In genomic region chr6:43923376-43924221, GRCh38 we compare ENCODE assay signal across 10 cellular contexts.
DNase-seq lines count a peak whose midpoint lies in the region; ATAC-seq, FAIRE-seq and TF ChIP-seq lines count a peak whose summit lies in the region.
"Had no signal": no experiment of that assay in that cellular context is flagged by ENCODE, and none has a peak within 500 bp of the region (broad histone marks: within the 10 kb centered on the region; RNA-seq: fewer than 3 reads in every experiment).

No MANE protein-coding gene starts in this region.

- no peak for TF ChIP-seq POLR2A in H54 (IDR thresholded peaks at IDR 0.05; ENCODE audit: low read depth, low read length)
- no peak for TF ChIP-seq POLR2A in gastroesophageal sphincter (IDR thresholded peaks at IDR 0.05)

- H3K4me1 Mint-ChIP-seq in Caco-2 (ENCODE audit: low read depth, unreplicated experiment): peaks cover 8% of the 10 kb centered on the region

- H3K4me2 ChIP-seq in smooth muscle cell: peak overlapping the region; percentile 21

- H3K9me3 ChIP-seq in smooth muscle cell (replicated peaks; ENCODE audit: low read depth) (no peaks in the 10 kb centered on the region), Caco-2 (no peaks in the 10 kb centered on the region), gastroesophageal sphincter (no peaks in the 10 kb centered on the region)

- H3K27ac ChIP-seq in smooth muscle cell (ENCODE audit: low read depth) (no peak overlapping the region), gastroesophageal sphincter (no peak overlapping the region)
- H3K27ac ChIP-seq: cardiac muscle cell had no signal

- H3K27ac Mint-ChIP-seq in Caco-2 (ENCODE audit: unreplicated experiment): no peak overlapping the region

- H2AFZ ChIP-seq in smooth muscle cell (ENCODE audit: low read depth): no peak overlapping the region

- no peak for ATAC-seq in gastroesophageal sphincter

- no peaks in the 10 kb centered on the region for H3K27me3 Mint-ChIP-seq in Caco-2 (ENCODE audit: insufficient read depth, unreplicated experiment)

- DNase-seq in H54 (ENCODE audit: insufficient read length, low spot score) (peak; percentile 93), RCC 7860 (ENCODE audit: low spot score) (peak; percentile 40), epithelial cell of esophagus (ENCODE audit: low read depth) (peak; percentile 74), smooth muscle cell (lab: John Stamatoyannopoulos, UW; ENCODE audit: unreplicated experiment) (no peak), Caco-2 (no peak)
- DNase-seq in stimulated activated CD8-positive, alpha-beta memory T cell treated with anti-CD3 and anti-CD28 coated beads, Interleukin-4, amount 100 ng/mL, for 48 hours: no peak
- DNase-seq in stimulated activated CD4-positive, alpha-beta T cell treated with anti-CD3 and anti-CD28 coated beads, Interleukin-12 subunit alpha, Interleukin-12 subunit beta, amount 100 ng/mL, for 4 hours: no peak
- DNase-seq: NCI-H1436 treated with DMSO at 0.1 percent for 48 hours had no signal

- WGBS in smooth muscle cell (ENCODE audit: low lambda C conversion rate): 75% methylated on average over 15 of the region's 15 CpGs
- WGBS in gastroesophageal sphincter (ENCODE audit: low coverage in 1 of 2), 2 donors: 78 to 100% methylated on average over 1 to 4 of the region's 15 CpGs

- H3K36me3 Mint-ChIP-seq in Caco-2 (ENCODE audit: insufficient read depth, unreplicated experiment): peaks cover 21% of the 10 kb centered on the region

- H4K20me1 ChIP-seq in smooth muscle cell (ENCODE audit: low read depth): no peaks in the 10 kb centered on the region

- FAIRE-seq in H54 (lab: Jason Lieb, UNC): peak; percentile 52
- FAIRE-seq in RCC 7860 (lab: Jason Lieb, UNC): no peak

- intact Hi-C loops in Caco-2 (cut with micrococcal nuclease; ENCODE audit: unreplicated experiment): no loop called here

- H3K36me3 ChIP-seq in smooth muscle cell (ENCODE audit: low read depth) (no peaks in the 10 kb centered on the region), Caco-2 (ENCODE audit: control insufficient read depth, insufficient read depth, low read length) (no peaks in the 10 kb centered on the region), gastroesophageal sphincter (no peaks in the 10 kb centered on the region)
- H3K36me3 ChIP-seq: cardiac muscle cell had no signal

- CTCF ChIA-PET in Caco-2 (lab: Charles Lee): no interaction called here

- POLR2A ChIA-PET in Caco-2 (lab: Charles Lee): no interaction called here

- H3K9ac ChIP-seq in smooth muscle cell (ENCODE audit: low read depth): no peak overlapping the region

- H3K4me1 ChIP-seq in smooth muscle cell (ENCODE audit: low read depth) (peaks cover 11% of the 10 kb centered on the region), Caco-2 (peaks cover 22% of the 10 kb centered on the region), gastroesophageal sphincter (no peaks in the 10 kb centered on the region)

- H3F3A ChIP-seq in smooth muscle cell (ENCODE audit: low read depth): peaks cover 3% of the 10 kb centered on the region

- no peaks in the 10 kb centered on the region for H3K27me3 ChIP-seq in smooth muscle cell (ENCODE audit: low read depth)
- H3K27me3 ChIP-seq in Caco-2 (replicated peaks; ENCODE audit: control insufficient read depth, insufficient read depth, low read length): no peaks in the 10 kb centered on the region
- H3K27me3 ChIP-seq in gastroesophageal sphincter: no peaks in the 10 kb centered on the region
- H3K27me3 ChIP-seq: cardiac muscle cell had no signal

- TF ChIP-seq EP300 in gastroesophageal sphincter (IDR thresholded peaks at IDR 0.05): no peak

- H3K4me3 ChIP-seq in epithelial cell of esophagus (ENCODE audit: low read length): no peak overlapping the region
- H3K4me3 ChIP-seq in smooth muscle cell: no peak overlapping the region
- H3K4me3 ChIP-seq in Caco-2 (ENCODE audit: low read depth, low read length): no peak overlapping the region
- no peak overlapping the region for H3K4me3 ChIP-seq in gastroesophageal sphincter
- H3K4me3 ChIP-seq: cardiac muscle cell had no signal

- BruUV-seq in Caco-2 (replicated peaks; lab: Mats Ljungman, UMichigan): no TSS peak

- H3K9me3 Mint-ChIP-seq in Caco-2 (ENCODE audit: unreplicated experiment): no peaks in the 10 kb centered on the region

- H3K79me2 ChIP-seq in smooth muscle cell (ENCODE audit: low read depth): no peaks in the 10 kb centered on the region

- no peak overlapping the region for H3K4me3 Mint-ChIP-seq in Caco-2 (ENCODE audit: unreplicated experiment)

- TF ChIP-seq CTCF in epithelial cell of esophagus (IDR thresholded peaks at IDR 0.05; ENCODE audit: insufficient read depth, low read depth, low read length, missing control alignments) (no peak), smooth muscle cell (IDR thresholded peaks at IDR 0.05; ENCODE audit: borderline replicate concordance, insufficient read depth, poor library complexity, severe bottlenecking) (no peak), Caco-2 (IDR thresholded peaks at IDR 0.05; ENCODE audit: insufficient read depth in 1 of 2, low read depth in 1 of 2, low read length in 1 of 2, severe bottlenecking in 1 of 2, unreplicated experiment in 1 of 2) (no peak), gastroesophageal sphincter (IDR thresholded peaks at IDR 0.05) (no peak)

Comparison
In these comparisons a context has a peak if more than half of its experiments do, and no peak if none do; other contexts are left out.
1. DNase-seq: peak in H54 (single experiment), RCC 7860 (single experiment) and epithelial cell of esophagus (single experiment); none in smooth muscle cell (single experiment), stimulated activated CD8-positive, alpha-beta memory T cell treated with anti-CD3 and anti-CD28 coated beads, Interleukin-4, amount 100 ng/mL, for 48 hours (single experiment), stimulated activated CD4-positive, alpha-beta T cell treated with anti-CD3 and anti-CD28 coated beads, Interleukin-12 subunit alpha, Interleukin-12 subunit beta, amount 100 ng/mL, for 4 hours (single experiment) and Caco-2 (0 of 2).